8 cellular contexts compared by ENCODE assay signal in genomic region chr5:80959768-80960442, GRCh38. TPM values are rescaled to one million over a fixed set of nuclear protein-coding genes. Genes with fewer than 3 reads are reported as not detected.
DNase-seq lines count a peak whose midpoint lies in the region; ATAC-seq and TF ChIP-seq lines count a peak whose summit lies in the region.

Gene RASGRF2 (plus strand): TSS chr5:80960363. CDS start chr5:80960739, 376 bp downstream.

- peaks cover 4% of the 10 kb centered on the region for H3K36me3 Mint-ChIP-seq in activated CD4-positive, alpha-beta T cell treated with anti-CD3 and anti-CD28 coated beads, Interleukin-2, amount 10 ng/mL, durations not matched to agents 7 days and 5 days (ENCODE audit: low read depth)

- H3K4me3 ChIP-seq in HUES64 (ENCODE audit: low read length) (peak within 1 kb of the TSS; percentile 74), liver (ENCODE audit: low read depth in 1 of 3, low read length in 3 of 3) (peak within 1 kb of the TSS in 2 of 3 donors; percentile 44 to 61)

- H3K36me3 ChIP-seq in HUES64 (ENCODE audit: insufficient read depth, low read length) (no peaks in the 10 kb centered on the region), liver (ENCODE audit: control insufficient read depth in 4 of 4, insufficient read depth in 3 of 4, low read depth in 1 of 4, low read length in 3 of 4) (no peaks in the 10 kb centered on the region)

- peaks cover 2% of the 10 kb centered on the region for H3K9me3 Mint-ChIP-seq in activated CD4-positive, alpha-beta T cell treated with anti-CD3 and anti-CD28 coated beads, Interleukin-2, amount 10 ng/mL, durations not matched to agents 7 days and 5 days

- no peak for ATAC-seq in HG02759 (IDR thresholded peaks at IDR 0.05; ENCODE audit: unreplicated experiment)

- H3K27ac Mint-ChIP-seq in activated CD4-positive, alpha-beta T cell treated with anti-CD3 and anti-CD28 coated beads, Interleukin-2, amount 10 ng/mL, durations not matched to agents 7 days and 5 days: peak within 1 kb of the TSS; percentile 81

- peak within 1 kb of the TSS; percentile 81 for H3K4me3 Mint-ChIP-seq in activated CD4-positive, alpha-beta T cell treated with anti-CD3 and anti-CD28 coated beads, Interleukin-2, amount 10 ng/mL, durations not matched to agents 7 days and 5 days

- H3K27me3 Mint-ChIP-seq in activated CD4-positive, alpha-beta T cell treated with anti-CD3 and anti-CD28 coated beads, Interleukin-2, amount 10 ng/mL, durations not matched to agents 7 days and 5 days: peaks cover 10% of the 10 kb centered on the region

- no peak for TF ChIP-seq CTCF in liver (IDR thresholded peaks at IDR 0.05; ENCODE audit: low read depth, low read length, missing input control)

- peak; percentile 55 for DNase-seq in activated CD4-positive, alpha-beta T cell treated with anti-CD3 and anti-CD28 coated beads, Interleukin-2, amount 10 ng/mL, durations not matched to agents 7 days and 5 days
- DNase-seq in dermis blood vessel endothelial cell: peak; percentile 60
- peak; percentile 38 to 50 for DNase-seq in stimulated activated CD4-positive, alpha-beta T cell treated with anti-CD3 and anti-CD28 coated beads, Interleukin-4, amount 100 ng/mL, for 4 hours
- DNase-seq in HuH-7.5 (ENCODE audit: low spot score): no peak
- no peak for DNase-seq in OCI-M1 (lab: John Stamatoyannopoulos, UW)

- H3K9ac ChIP-seq in HUES64 (ENCODE audit: low read depth, low read length): peak within 1 kb of the TSS; percentile 65
- H3K9ac ChIP-seq in liver (ENCODE audit: low read depth in 1 of 2, low read length in 2 of 2): no peak within 1 kb of the TSS

- peaks cover 72% of the 10 kb centered on the region for H3K4me1 Mint-ChIP-seq in activated CD4-positive, alpha-beta T cell treated with anti-CD3 and anti-CD28 coated beads, Interleukin-2, amount 10 ng/mL, durations not matched to agents 7 days and 5 days

- H3K4me1 ChIP-seq in HUES64 (ENCODE audit: insufficient read depth, low read length) (peaks cover 80% of the 10 kb centered on the region), liver (ENCODE audit: control insufficient read depth in 4 of 4, insufficient read depth in 4 of 4, low read length in 3 of 4) (peaks cover 10 to 16% (median 13%) of the 10 kb centered on the region in 4 donors)

- no peak for TF ChIP-seq RAD21 in liver (IDR thresholded peaks at IDR 0.05)

- H3K9me3 ChIP-seq in HUES64 (ENCODE audit: insufficient read depth, low read depth, low read length): no peaks in the 10 kb centered on the region
- H3K9me3 ChIP-seq in liver (ENCODE audit: control insufficient read depth in 4 of 4, low read length in 3 of 4): no peaks in the 10 kb centered on the region

- 15% methylated on average over 66 of the region's 66 CpGs for WGBS in HUES64
- WGBS in liver: 13% methylated on average over 66 of the region's 66 CpGs

- POLR2A ChIA-PET in activated CD4-positive, alpha-beta T cell treated with anti-CD3 and anti-CD28 coated beads, Interleukin-2, amount 10 ng/mL, durations not matched to agents 7 days and 5 days (lab: Charles Lee): interaction anchor here (0.6 kb wide), 1 partner anchor 89 kb away, joined by 4 read pairs; no protein-coding TSS in a partner anchor

- no peak within 1 kb of the TSS for H3K27ac ChIP-seq in HUES64 (ENCODE audit: low read depth, low read length)
- no peak within 1 kb of the TSS for H3K27ac ChIP-seq in liver (ENCODE audit: low read depth in 1 of 2, low read length in 2 of 2)

- H3K27me3 ChIP-seq in HUES64 (ENCODE audit: insufficient read depth, low read length) (peaks cover 52% of the 10 kb centered on the region), liver (ENCODE audit: control insufficient read depth in 4 of 4, insufficient read depth in 4 of 4, low read length in 3 of 4) (peaks cover 0 to 4% (median 3%) of the 10 kb centered on the region in 4 donors)

- CTCF ChIA-PET in activated CD4-positive, alpha-beta T cell treated with anti-CD3 and anti-CD28 coated beads, Interleukin-2, amount 10 ng/mL, durations not matched to agents 7 days and 5 days (lab: Charles Lee): interaction anchor here (1.4 to 1.5 kb wide), 2 partner anchors 32 to 149 kb away, joined by 3 to 5 read pairs; no protein-coding TSS in a partner anchor

TF ChIP-seq in liver, 16 proteins besides CTCF, POLR2A, EP300 and RAD21:
- TF ChIP-seq TAF1 (conservative IDR thresholded peaks at IDR 0.05) (no peak), FOXA2 (IDR thresholded peaks at IDR 0.05) (no peak), NR2F2 (IDR thresholded peaks at IDR 0.05) (no peak), ATF3 (IDR thresholded peaks at IDR 0.05) (no peak), HNF4G (IDR thresholded peaks at IDR 0.05) (no peak), YY1 (IDR thresholded peaks at IDR 0.05) (no peak), ZBTB33 (IDR thresholded peaks at IDR 0.05) (no peak), REST (IDR thresholded peaks at IDR 0.05) (no peak), JUND (IDR thresholded peaks at IDR 0.05) (no peak), EGR1 (IDR thresholded peaks at IDR 0.05; ENCODE audit: low read depth in 2 of 2) (no peak)

RNA-seq across cellular contexts. Expression of gene RASGRF2, which starts in this region (rescaled TPM):
- polyA plus RNA-seq in HUES64 (2013, experiment 1 of 2): 3.5 TPM
- 2.5 TPM for polyA plus RNA-seq in HUES64 (2013, experiment 2 of 2)
- 1 to 10 TPM; 7.5 to 7.8 TPM for total RNA-seq in activated CD4-positive, alpha-beta T cell treated with anti-CD3 and anti-CD28 coated beads, Interleukin-2, amount 10 ng/mL, durations not matched to agents 7 days and 5 days
- total RNA-seq in dermis blood vessel endothelial cell: 25.6 and 26.4 TPM in 2 replicates
- 1 to 10 TPM in 1 of 2 donors, under 1 TPM in 1; 0.19 to 3.3 TPM for total RNA-seq in liver
- polyA plus RNA-seq in liver: under 1 TPM; 0.12 to 0.28 TPM

Comparison
In these comparisons a context has a peak if more than half of its experiments do, and no peak if none do; other contexts are left out.
1. DNase-seq: peak in activated CD4-positive, alpha-beta T cell treated with anti-CD3 and anti-CD28 coated beads, Interleukin-2, amount 10 ng/mL, durations not matched to agents 7 days and 5 days (single experiment), dermis blood vessel endothelial cell (single experiment) and stimulated activated CD4-positive, alpha-beta T cell treated with anti-CD3 and anti-CD28 coated beads, Interleukin-4, amount 100 ng/mL, for 4 hours (2 of 2); none in HuH-7.5 (single experiment) and OCI-M1 (single experiment).